ENCODE assay signal across 17 cellular contexts in genomic region chr3:152083058-152083457, GRCh38.
"Had no signal": no experiment of that assay in that cellular context is flagged by ENCODE, and none has a peak within 500 bp of the region (broad histone marks: within the 10 kb centered on the region; RNA-seq: fewer than 3 reads in every experiment).

No MANE protein-coding gene starts in this region.

- H3K27ac ChIP-seq: ascending aorta, dorsolateral prefrontal cortex, esophagus muscularis mucosa, psoas muscle, sigmoid colon, upper lobe of left lung had no signal

- H3K4me3 ChIP-seq: ascending aorta, dorsolateral prefrontal cortex, esophagus muscularis mucosa, psoas muscle, sigmoid colon, upper lobe of left lung had no signal

- ATAC-seq: activated CD8-positive, alpha-beta memory T cell treated with anti-CD3 and anti-CD28 coated beads, Interleukin-2, amount 10 ng/mL, durations not matched to agents 7 days and 5 days; activated T-cell treated with anti-CD3 and anti-CD28 coated beads, Interleukin-2, amount 50 U/mL, for 4 hours; naive thymus-derived CD4-positive, alpha-beta T cell; psoas muscle had no signal

- H3K36me3 ChIP-seq: ascending aorta, esophagus muscularis mucosa, sigmoid colon, upper lobe of left lung had no signal

- DNase-seq: activated CD4-positive, alpha-beta T cell treated with anti-CD3 and anti-CD28 coated beads, Interleukin-2, amount 50 U/mL, for 48 hours; activated CD4-positive, CD25-positive, alpha-beta regulatory T cell treated with anti-CD3 and anti-CD28 coated beads, Interleukin-2, amount 50 U/mL, for 72 hours; activated CD8-positive, alpha-beta memory T cell treated with anti-CD3 and anti-CD28 coated beads, Interleukin-2, amount 10 ng/mL, durations not matched to agents 7 days and 5 days; activated gamma-delta T cell; activated naive CD8-positive, alpha-beta T cell treated with anti-CD3 and anti-CD28 coated beads, Interleukin-2, amount 10 ng/mL, durations not matched to agents 7 days and 5 days; activated T-cell treated with anti-CD3 and anti-CD28 coated beads, Interleukin-2, amount 50 U/mL, for 4 hours; dorsolateral prefrontal cortex; glutamatergic neuron; mammary epithelial cell; naive thymus-derived CD4-positive, alpha-beta T cell; psoas muscle; sigmoid colon; stimulated activated CD4-positive, alpha-beta T cell treated with anti-CD3 and anti-CD28 coated beads, Interleukin-2, amount 100 ng/mL, for 24 hours; stimulated activated naive CD4-positive, alpha-beta T cell treated with Interleukin-2 at 50 U/mL for 16 hours; upper lobe of left lung had no signal

- H3K27me3 ChIP-seq: ascending aorta, dorsolateral prefrontal cortex, esophagus muscularis mucosa, sigmoid colon, upper lobe of left lung had no signal

- H3K9me3 ChIP-seq: ascending aorta, psoas muscle, sigmoid colon, upper lobe of left lung had no signal

- H3K4me1 ChIP-seq: esophagus muscularis mucosa, upper lobe of left lung had no signal
